1 cellular context compared by ENCODE assay signal in the genomic region with DNA sequence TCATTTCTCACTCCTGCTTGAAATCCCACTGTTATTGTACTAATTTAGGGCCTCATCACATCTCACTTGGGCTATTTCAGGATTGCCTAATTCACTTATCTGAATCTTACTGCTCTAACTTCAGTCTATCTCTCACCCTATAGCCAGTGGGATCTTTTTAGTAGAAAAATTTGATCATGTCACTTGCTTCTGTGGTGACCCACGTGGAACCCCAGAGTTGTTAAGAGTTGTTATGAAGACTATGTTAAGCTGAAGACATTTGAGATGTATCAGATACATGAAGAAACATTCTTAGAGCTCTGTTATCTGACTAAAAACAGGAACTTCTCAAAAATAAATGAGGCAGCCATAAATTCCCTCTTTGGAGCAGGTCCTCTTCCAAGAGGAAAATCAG.
TF ChIP-seq lines count a peak whose summit lies in the region.

No MANE protein-coding gene starts in this region.

TF ChIP-seq in GM12878, 131 proteins besides CTCF, POLR2A, EP300 and RAD21 (continued from another document):
- TF ChIP-seq, protein P1, sequence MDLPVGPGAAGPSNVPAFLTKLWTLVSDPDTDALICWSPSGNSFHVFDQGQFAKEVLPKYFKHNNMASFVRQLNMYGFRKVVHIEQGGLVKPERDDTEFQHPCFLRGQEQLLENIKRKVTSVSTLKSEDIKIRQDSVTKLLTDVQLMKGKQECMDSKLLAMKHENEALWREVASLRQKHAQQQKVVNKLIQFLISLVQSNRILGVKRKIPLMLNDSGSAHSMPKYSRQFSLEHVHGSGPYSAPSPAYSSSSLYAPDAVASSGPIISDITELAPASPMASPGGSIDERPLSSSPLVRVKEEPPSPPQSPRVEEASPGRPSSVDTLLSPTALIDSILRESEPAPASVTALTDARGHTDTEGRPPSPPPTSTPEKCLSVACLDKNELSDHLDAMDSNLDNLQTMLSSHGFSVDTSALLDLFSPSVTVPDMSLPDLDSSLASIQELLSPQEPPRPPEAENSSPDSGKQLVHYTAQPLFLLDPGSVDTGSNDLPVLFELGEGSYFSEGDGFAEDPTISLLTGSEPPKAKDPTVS (IDR thresholded peaks at IDR 0.05; ENCODE audit: low read depth, low read length): no peak
- TF ChIP-seq NFIC (IDR thresholded peaks at IDR 0.05; ENCODE audit: low read depth, low read length) (peak; percentile 48; the same call in 1 of the 2 replicates), JUNB (IDR thresholded peaks at IDR 0.05) (0 out of 2 replicates have a peak, but pooled peaks have one; percentile 11), CREM (IDR thresholded peaks at IDR 0.05; ENCODE audit: low read depth) (peak; percentile 4; the same call in 1 of the 2 replicates), CREB1 (IDR thresholded peaks at IDR 0.05; ENCODE audit: low read depth) (0 out of 2 replicates have a peak, but pooled peaks have one; percentile 12)
